In the genomic region with DNA sequence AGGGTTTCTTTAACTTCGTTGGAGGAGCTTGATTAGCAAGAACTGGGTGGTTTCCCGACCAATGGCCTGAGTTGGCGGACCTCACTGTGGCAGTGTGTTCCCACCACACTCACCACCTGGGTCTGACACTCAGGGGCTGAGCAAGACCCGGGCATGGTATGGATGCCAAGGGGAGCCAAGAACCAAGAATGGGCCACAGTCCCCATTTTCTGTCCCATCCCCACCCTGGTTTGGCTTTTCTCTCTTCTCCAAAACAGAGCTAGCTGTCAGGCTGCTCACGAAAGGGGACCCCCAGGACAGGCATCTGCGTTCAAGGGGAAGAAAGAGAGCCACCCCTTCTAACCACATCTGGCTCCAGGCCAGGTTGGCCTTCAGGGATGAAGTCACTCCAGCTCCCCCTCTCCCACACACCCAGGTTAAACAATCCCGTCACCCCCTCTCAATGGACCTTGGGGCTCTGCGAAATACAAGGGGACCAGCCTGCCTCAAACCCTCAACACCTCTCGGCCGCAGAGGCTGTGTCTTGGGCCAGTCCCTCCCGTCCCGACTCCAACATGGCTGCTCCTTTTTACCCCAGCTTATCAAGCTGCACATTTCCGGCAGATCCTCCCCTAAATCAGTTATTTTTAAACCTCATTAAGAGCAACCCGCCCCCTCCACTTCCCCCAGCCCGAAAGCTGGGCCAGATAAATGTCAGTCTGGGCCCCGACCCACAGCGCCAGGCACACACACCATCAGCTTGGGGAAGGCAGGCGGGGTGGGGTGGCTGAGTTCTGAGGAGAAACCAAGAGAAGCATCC, we compare ENCODE assay signal across 7 cellular contexts. TPM values are rescaled to one million over a fixed set of nuclear protein-coding genes. Genes with fewer than 3 reads are reported as not detected.
DNase-seq lines count a peak whose midpoint lies in the region; ATAC-seq, FAIRE-seq and TF ChIP-seq lines count a peak whose summit lies in the region.

No MANE protein-coding gene starts in this region.

- ATAC-seq in T-helper 17 cell (no peak), HG03135 (IDR thresholded peaks at IDR 0.05; ENCODE audit: unreplicated experiment) (no peak)

- intact Hi-C loops in spleen (cut with DNase I; ENCODE audit: low total_unique reads) = no loop called here

- H3K9me3 ChIP-seq in T-helper 17 cell (ENCODE audit: control insufficient read depth, low read length, poor library complexity, severe bottlenecking) = no peaks in the 10 kb centered on the region
- H3K9me3 ChIP-seq in fibroblast of lung (ENCODE audit: control insufficient read depth, insufficient read depth, low read depth, low read length) = no peaks in the 10 kb centered on the region
- H3K9me3 ChIP-seq in spleen = no peaks in the 10 kb centered on the region

- no peak overlapping the region for H2AFZ ChIP-seq in fibroblast of lung (ENCODE audit: low read length)

- WGBS in spleen, 5 donors = 8 to 29% (median 18%) methylated on average over 18 of the region's 18 CpGs

- no peak for FAIRE-seq in H54 (lab: Jason Lieb, UNC)

- H3K27me3 ChIP-seq in fibroblast of lung (ENCODE audit: control insufficient read depth, insufficient read depth, low read length) (no peaks in the 10 kb centered on the region), spleen (replicated peaks in 1 of 7) (no peaks in the 10 kb centered on the region)

- DNase-seq in H54 (ENCODE audit: insufficient read length, low spot score) = no peak
- DNase-seq in T-helper 17 cell = peak in 2 of 3 donors; percentile 21 to 42
- DNase-seq in fibroblast of lung (ENCODE audit: low read depth in 2 of 2) = peak; percentile 50 to 57
- peak; percentile 82 for DNase-seq in spleen
- DNase-seq in ACHN = no peak
- no peak for DNase-seq in middle frontal gyrus (ENCODE audit: extremely low spot score, low spot score)

- peak overlapping the region; percentile 96 for H3K4me2 ChIP-seq in fibroblast of lung (ENCODE audit: extremely low read depth, insufficient read depth, low read length)

- TF ChIP-seq CTCF in fibroblast of lung (conservative IDR thresholded peaks at IDR 0.05 in 1 of 2, IDR thresholded peaks at IDR 0.05 in 1 of 2; ENCODE audit: low read depth in 1 of 2, low read length in 2 of 2) (no peak), spleen (IDR thresholded peaks at IDR 0.05 in 8 of 11, conservative IDR thresholded peaks at IDR 0.05 in 3 of 11) (no peak)

- H3K4me3 ChIP-seq in fibroblast of lung (replicated peaks in 1 of 4; ENCODE audit: control extremely low read depth in 1 of 4, insufficient read depth in 1 of 4, low read depth in 3 of 4, low read length in 4 of 4) (peak overlapping the region; percentile 44 to 98 (median 85)), spleen (peak overlapping the region; percentile 76 to 100 (median 94))

- H3K9ac ChIP-seq in fibroblast of lung (ENCODE audit: insufficient read depth, low read length) = peak overlapping the region; percentile 99

- H3K36me3 Mint-ChIP-seq in T-helper 17 cell (ENCODE audit: low read depth) = peaks cover 15% of the 10 kb centered on the region

- H3K27ac ChIP-seq in fibroblast of lung (ENCODE audit: insufficient read depth, low read length) (peak overlapping the region; percentile 100), spleen (peak overlapping the region; percentile 85 to 97 (median 95))

- H3K4me1 ChIP-seq in fibroblast of lung (ENCODE audit: control insufficient read depth, extremely low read depth, insufficient read depth, low read length) (peaks cover 40% of the 10 kb centered on the region), spleen (peaks cover 40 to 97% (median 67%) of the 10 kb centered on the region in 6 donors)

- no peaks in the 10 kb centered on the region for H3K27me3 Mint-ChIP-seq in T-helper 17 cell

- peak overlapping the region; percentile 90 for H3K4me3 Mint-ChIP-seq in T-helper 17 cell

- peak overlapping the region; percentile 96 for H3K27ac Mint-ChIP-seq in T-helper 17 cell

- peaks cover 65% of the 10 kb centered on the region for H3K4me1 Mint-ChIP-seq in T-helper 17 cell

- H3K36me3 ChIP-seq in fibroblast of lung (ENCODE audit: control insufficient read depth, insufficient read depth, low read length) = peaks cover 31% of the 10 kb centered on the region
- peaks cover 7 to 44% (median 37%) of the 10 kb centered on the region in 6 donors for H3K36me3 ChIP-seq in spleen

- H4K20me1 ChIP-seq in fibroblast of lung (ENCODE audit: control insufficient read depth, extremely low read depth, insufficient read depth, low read length) = no peaks in the 10 kb centered on the region

- 0 out of 2 replicates have a peak, but pooled peaks have one; percentile 16 for TF ChIP-seq POLR2A in H54 (IDR thresholded peaks at IDR 0.05; ENCODE audit: low read depth, low read length)
- peak in 1 of 3 donors; percentile 36 for TF ChIP-seq POLR2A in spleen (IDR thresholded peaks at IDR 0.05)

- peaks cover 63% of the 10 kb centered on the region for H3K79me2 ChIP-seq in fibroblast of lung (ENCODE audit: control insufficient read depth, insufficient read depth, low read length)

- in situ Hi-C loops in ACHN (cut with HindIII; ENCODE audit: low pct_ligation_motif_present, low pct_unique_long_range_greater_than_20kb, low sequenced_read_pairs) = no loop called here

RNA-seq across cellular contexts. Expression of a gene that starts 3.4 kb away (rescaled TPM):
- 100 to 1,000 TPM; 515 to 717 TPM for total RNA-seq in T-helper 17 cell
- 220 and 300 TPM in 2 replicates for total RNA-seq in fibroblast of lung
- 718 and 768 TPM in 2 replicates for polyA plus RNA-seq in fibroblast of lung
- 846 and 900 TPM in 2 replicates for polyA plus RNA-seq in fibroblast of lung (2012)
- 726 and 765 TPM in 2 replicates for polyA minus RNA-seq in fibroblast of lung (ENCODE audit: low replicate concordance)
- total RNA-seq in spleen = 100 to 1,000 TPM; 341 to 505 (median 407) TPM
- 100 to 1,000 TPM; 351 to 525 (median 475) TPM for polyA plus RNA-seq in spleen

RNA-seq across cellular contexts. Expression of a gene that starts 21.9 kb away (rescaled TPM):
- total RNA-seq in T-helper 17 cell = 1 to 10 TPM; 4.6 to 6.3 TPM
- 0.51 and 1.5 TPM in 2 replicates for total RNA-seq in fibroblast of lung
- 1.1 and 1.2 TPM in 2 replicates for polyA plus RNA-seq in fibroblast of lung
- 0.95 and 1.6 TPM in 2 replicates for polyA plus RNA-seq in fibroblast of lung (2012)
- polyA minus RNA-seq in fibroblast of lung (ENCODE audit: low replicate concordance) = not detected in 2 replicates
- total RNA-seq in spleen = 1 to 10 TPM; 1.1 to 3.0 (median 2.0) TPM
- polyA plus RNA-seq in spleen = 1 to 10 TPM in 2 of 3 donors, under 1 TPM in 1; 0.58 to 2.8 (median 1.2) TPM

RNA-seq across cellular contexts. Expression of a gene that starts 23.5 kb away (rescaled TPM):
- total RNA-seq in T-helper 17 cell (under 1 TPM in 1 of 2 donors, not detected in 1; 0.07 TPM), fibroblast of lung (under 0.01 TPM in 2 replicates), spleen (1 to 10 TPM in 4 of 7 donors, under 1 TPM in 3; 0.64 to 2.1 (median 1.1) TPM)
- polyA plus RNA-seq in fibroblast of lung (not detected in 2 replicates), spleen (under 1 TPM; 0.12 to 0.80 (median 0.46) TPM)
- polyA plus RNA-seq in fibroblast of lung (2012) = not detected in 2 replicates
- not detected in 2 replicates for polyA minus RNA-seq in fibroblast of lung (ENCODE audit: low replicate concordance)

RNA-seq across cellular contexts. Expression of a gene that starts 32.1 kb away (rescaled TPM):
- total RNA-seq in T-helper 17 cell (not detected), fibroblast of lung (not detected in 2 replicates), spleen (1 to 10 TPM in 1 of 7 donors, under 1 TPM in 2, not detected in 4; 0.67 to 1.3 (median 0.89) TPM)
- polyA plus RNA-seq in fibroblast of lung (not detected in 2 replicates), spleen (under 1 TPM; 0.14 to 0.26 (median 0.22) TPM)
- polyA plus RNA-seq in fibroblast of lung (2012) = not detected in 2 replicates
- not detected in 2 replicates for polyA minus RNA-seq in fibroblast of lung (ENCODE audit: low replicate concordance)

RNA-seq across cellular contexts. Expression of a gene that starts 59.4 kb away (rescaled TPM):
- total RNA-seq in T-helper 17 cell (not detected), fibroblast of lung (under 0.01 TPM in 2 replicates), spleen (under 1 TPM in 1 of 7 donors, not detected in 6; 0.33 TPM)
- polyA plus RNA-seq in fibroblast of lung (not detected in 2 replicates), spleen (under 1 TPM; 0.03 to 0.43 (median 0.13) TPM)
- polyA plus RNA-seq in fibroblast of lung (2012) = not detected in 2 replicates
- polyA minus RNA-seq in fibroblast of lung (ENCODE audit: low replicate concordance) = not detected in 2 replicates

Comparison
In these comparisons a context has a peak if more than half of its experiments do, and no peak if none do; other contexts are left out.
1. DNase-seq: peak in T-helper 17 cell (2 of 3), fibroblast of lung (2 of 2) and spleen (single experiment); none in H54 (single experiment), ACHN (single experiment) and middle frontal gyrus (single experiment).